In genomic region chr20:62523473-62524203, GRCh38 we compare ENCODE assay signal across 1 cellular context.
TF ChIP-seq lines count a peak whose summit lies in the region.

No MANE protein-coding gene starts in this region.

TF ChIP-seq in HepG2, 621 proteins besides CTCF, POLR2A, EP300 and RAD21 (continued from another document and continues in another):
- TF ChIP-seq SOX13 (IDR thresholded peaks at IDR 0.05) (no peak), SOX13 (CRISPR knock-in tag; conservative IDR thresholded peaks at IDR 0.05 in 1 of 2, IDR thresholded peaks at IDR 0.05 in 1 of 2) (peak in 1 of 2 experiments; percentile 32; a peak in 1 of 4 replicates), DRAP1 (CRISPR knock-in tag; IDR thresholded peaks at IDR 0.05) (0 out of 2 replicates have a peak, but pooled peaks have one; percentile 22), SOX5 (CRISPR knock-in tag; IDR thresholded peaks at IDR 0.05; ENCODE audit: borderline replicate concordance) (peak; percentile 44; the same call in 1 of the 2 replicates), ZNF503 (CRISPR knock-in tag; IDR thresholded peaks at IDR 0.05) (peak; percentile 28; the same call in 1 of the 2 replicates), MEIS1 (CRISPR knock-in tag; IDR thresholded peaks at IDR 0.05; ENCODE audit: borderline replicate concordance) (no peak), ZSCAN25 (CRISPR knock-in tag; IDR thresholded peaks at IDR 0.05) (no peak), ZNF318 (CRISPR knock-in tag; IDR thresholded peaks at IDR 0.05) (no peak), ZNF749 (CRISPR knock-in tag; IDR thresholded peaks at IDR 0.05; ENCODE audit: borderline replicate concordance) (no peak), ZNF816 (CRISPR knock-in tag; IDR thresholded peaks at IDR 0.05; ENCODE audit: borderline replicate concordance) (no peak), EHMT2 (IDR thresholded peaks at IDR 0.05; ENCODE audit: borderline replicate concordance, low read depth, low read length) (no peak), ZNF589 (CRISPR knock-in tag; conservative IDR thresholded peaks at IDR 0.05) (no peak), KLF12 (CRISPR knock-in tag; IDR thresholded peaks at IDR 0.05; ENCODE audit: borderline replicate concordance) (no peak), TRIM24 (CRISPR knock-in tag; IDR thresholded peaks at IDR 0.05) (no peak), GABPB1 (CRISPR knock-in tag; IDR thresholded peaks at IDR 0.05) (peak; percentile 41; the same call in 1 of the 2 replicates), ZBTB14 (CRISPR knock-in tag; IDR thresholded peaks at IDR 0.05) (no peak), ZC3H13 (CRISPR knock-in tag; IDR thresholded peaks at IDR 0.05) (no peak), SP5 (CRISPR knock-in tag; IDR thresholded peaks at IDR 0.05; ENCODE audit: borderline replicate concordance, low read depth) (peak; percentile 98), HBP1 (CRISPR knock-in tag; IDR thresholded peaks at IDR 0.05; ENCODE audit: low read depth) (no peak), JUND (CRISPR knock-in tag; IDR thresholded peaks at IDR 0.05) (0 out of 2 replicates have a peak, but pooled peaks have one; percentile 34), EZH2 (conservative IDR thresholded peaks at IDR 0.05; ENCODE audit: low read depth, low read length) (peak; percentile 9; the same call in 1 of the 2 replicates), TBX2 (CRISPR knock-in tag; IDR thresholded peaks at IDR 0.05; ENCODE audit: borderline replicate concordance) (peak; percentile 50; the same call in 1 of the 2 replicates), MTF1 (CRISPR knock-in tag; IDR thresholded peaks at IDR 0.05) (no peak), BCL6 (CRISPR knock-in tag; IDR thresholded peaks at IDR 0.05) (peak; percentile 28; the same call in 1 of the 2 replicates), ZNF687 (CRISPR knock-in tag; IDR thresholded peaks at IDR 0.05) (peak; percentile 45), RBM39 (IDR thresholded peaks at IDR 0.05; ENCODE audit: low read depth, low read length, poor library complexity, severe bottlenecking) (peak; percentile 44), SRSF1 (optimal IDR thresholded peaks at IDR 0.05; ENCODE audit: low read depth, low read length) (peak; percentile 53), KIAA2018 (CRISPR knock-in tag; IDR thresholded peaks at IDR 0.05; ENCODE audit: borderline replicate concordance) (no peak)
